In genomic region chr4:56977321-56978012, GRCh38 we compare ENCODE assay signal across 1 cellular context.
TF ChIP-seq lines count a peak whose summit lies in the region.

Gene NOA1 (minus strand): TSS chr4:56977606. CDS start chr4:56977585, 21 bp downstream.

TF ChIP-seq in HEK293, 187 proteins besides CTCF, POLR2A, EP300 and RAD21 (continued from another document):
- TF ChIP-seq, protein P1, sequence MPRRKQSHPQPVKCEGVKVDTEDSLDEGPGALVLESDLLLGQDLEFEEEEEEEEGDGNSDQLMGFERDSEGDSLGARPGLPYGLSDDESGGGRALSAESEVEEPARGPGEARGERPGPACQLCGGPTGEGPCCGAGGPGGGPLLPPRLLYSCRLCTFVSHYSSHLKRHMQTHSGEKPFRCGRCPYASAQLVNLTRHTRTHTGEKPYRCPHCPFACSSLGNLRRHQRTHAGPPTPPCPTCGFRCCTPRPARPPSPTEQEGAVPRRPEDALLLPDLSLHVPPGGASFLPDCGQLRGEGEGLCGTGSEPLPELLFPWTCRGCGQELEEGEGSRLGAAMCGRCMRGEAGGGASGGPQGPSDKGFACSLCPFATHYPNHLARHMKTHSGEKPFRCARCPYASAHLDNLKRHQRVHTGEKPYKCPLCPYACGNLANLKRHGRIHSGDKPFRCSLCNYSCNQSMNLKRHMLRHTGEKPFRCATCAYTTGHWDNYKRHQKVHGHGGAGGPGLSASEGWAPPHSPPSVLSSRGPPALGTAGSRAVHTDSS (tag by site-specific recombination; IDR thresholded peaks at IDR 0.05): no peak
- TF ChIP-seq ZNF514 (tag by site-specific recombination; IDR thresholded peaks at IDR 0.05) (no peak), ZNF664 (tag by site-specific recombination; IDR thresholded peaks at IDR 0.05) (peak; percentile 59; the same call in 1 of the 2 replicates), ZNF747 (tag by site-specific recombination; IDR thresholded peaks at IDR 0.05) (no peak), ZSCAN23 (tag by site-specific recombination; IDR thresholded peaks at IDR 0.05) (0 out of 2 replicates have a peak, but pooled peaks have one; percentile 11), ZNF610 (tag by site-specific recombination; IDR thresholded peaks at IDR 0.05; ENCODE audit: borderline replicate concordance) (no peak), ZNF341 (tag by site-specific recombination; IDR thresholded peaks at IDR 0.05; ENCODE audit: low read depth) (peak; percentile 83), ZNF19 (tag by site-specific recombination; IDR thresholded peaks at IDR 0.05; ENCODE audit: low read depth) (no peak), HIC1 (tag by site-specific recombination; IDR thresholded peaks at IDR 0.05) (peak; percentile 77), ZFHX2 (tag by site-specific recombination; conservative IDR thresholded peaks at IDR 0.05) (no peak; the same call in 1 of the 2 replicates), PRDM4 (tag by site-specific recombination; IDR thresholded peaks at IDR 0.05) (peak; percentile 25; the same call in 1 of the 2 replicates), SP2 (tag by site-specific recombination; IDR thresholded peaks at IDR 0.05) (peak; percentile 68), RBAK (tag by site-specific recombination; IDR thresholded peaks at IDR 0.05) (no peak), ZNF394 (tag by site-specific recombination; IDR thresholded peaks at IDR 0.05; ENCODE audit: borderline replicate concordance) (no peak), PRDM1 (tag by site-specific recombination; IDR thresholded peaks at IDR 0.05) (peak; percentile 46; the same call in 1 of the 2 replicates), ZNF837 (tag by site-specific recombination; IDR thresholded peaks at IDR 0.05) (no peak), ZNF501 (tag by site-specific recombination; IDR thresholded peaks at IDR 0.05) (peak; percentile 7; the same call in 1 of the 2 replicates), ZNF292 (tag by site-specific recombination; IDR thresholded peaks at IDR 0.05; ENCODE audit: borderline replicate concordance, low read depth) (no peak), BCL11B (tag by site-specific recombination; IDR thresholded peaks at IDR 0.05; ENCODE audit: low read depth) (0 out of 2 replicates have a peak, but pooled peaks have one; percentile 9), ZSCAN16 (tag by site-specific recombination; IDR thresholded peaks at IDR 0.05) (no peak), KLF16 (tag by site-specific recombination; IDR thresholded peaks at IDR 0.05) (peak; percentile 19; the same call in 1 of the 2 replicates), YY2 (tag by site-specific recombination; IDR thresholded peaks at IDR 0.05) (0 out of 2 replicates have a peak, but pooled peaks have one; percentile 23), ZNF548 (tag by site-specific recombination; IDR thresholded peaks at IDR 0.05) (no peak), OSR2 (tag by site-specific recombination; IDR thresholded peaks at IDR 0.05) (peak; percentile 15; the same call in 1 of the 2 replicates), ZBTB20 (tag by site-specific recombination; IDR thresholded peaks at IDR 0.05) (peak; percentile 88)
- TF ChIP-seq, protein P2, sequence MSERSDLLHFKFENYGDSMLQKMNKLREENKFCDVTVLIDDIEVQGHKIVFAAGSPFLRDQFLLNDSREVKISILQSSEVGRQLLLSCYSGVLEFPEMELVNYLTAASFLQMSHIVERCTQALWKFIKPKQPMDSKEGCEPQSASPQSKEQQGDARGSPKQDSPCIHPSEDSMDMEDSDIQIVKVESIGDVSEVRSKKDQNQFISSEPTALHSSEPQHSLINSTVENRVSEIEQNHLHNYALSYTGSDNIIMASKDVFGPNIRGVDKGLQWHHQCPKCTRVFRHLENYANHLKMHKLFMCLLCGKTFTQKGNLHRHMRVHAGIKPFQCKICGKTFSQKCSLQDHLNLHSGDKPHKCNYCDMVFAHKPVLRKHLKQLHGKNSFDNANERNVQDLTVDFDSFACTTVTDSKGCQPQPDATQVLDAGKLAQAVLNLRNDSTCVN (tag by site-specific recombination; optimal IDR thresholded peaks at IDR 0.05): peak; percentile 83
TF ChIP-seq in HEK293: peak in this region for 34.
